ENCODE assay signal across 8 cellular contexts in genomic region chr19:40444181-40445005, GRCh38. TPM values are rescaled to one million over a fixed set of nuclear protein-coding genes. Genes with fewer than 3 reads are reported as not detected.
DNase-seq lines count a peak whose midpoint lies in the region; TF ChIP-seq lines count a peak whose summit lies in the region.

SERTAD3 (minus strand) TSS chr19:40444335; CDS start chr19:40442080, 2,255 bp downstream.

- DNase-seq in ELR (ENCODE audit: low read depth) (peak; percentile 96), H4 (ENCODE audit: low spot score) (peak; percentile 88), LoVo (ENCODE audit: low spot score) (peak; percentile 96), RWPE1 (ENCODE audit: low spot score) (peak; percentile 98), fibroblast of peridontal ligament (ENCODE audit: extremely low read depth) (peak; percentile 89)
- peak; percentile 96 for DNase-seq in activated T-helper 2 cell treated with anti-CD3 and anti-CD28 coated beads, Interferon-gamma antibody, Interleukin-2, Interleukin-4, amounts not matched to agents 10 μg/mL and 5 μg/mL and 100 μg/mL, durations not matched to agents 14 hours and 24 hours and 36 hours (ENCODE audit: low spot score)

- peak within 1 kb of the TSS; percentile 99 for H3K4me3 Mint-ChIP-seq in activated T-helper 2 cell treated with anti-CD3 and anti-CD28 coated beads, Interferon-gamma antibody, Interleukin-2, Interleukin-4, amounts not matched to agents 10 μg/mL and 5 μg/mL and 100 μg/mL, durations not matched to agents 14 hours and 24 hours and 36 hours (ENCODE audit: low read depth)
- H3K4me3 Mint-ChIP-seq in nephron, result peak within 1 kb of the TSS; percentile 95 to 100 (median 99)
- peak within 1 kb of the TSS; percentile 98 for H3K4me3 Mint-ChIP-seq in stimulated activated naive CD8-positive, alpha-beta T cell treated with anti-CD3 and anti-CD28 coated beads, Interleukin-15, Interleukin-2, amounts not matched to agents 100 ng/mL and 50 ng/mL, for 24 hours

- peak; percentile 26 for TF ChIP-seq CTCF in RWPE1 (conservative IDR thresholded peaks at IDR 0.05; ENCODE audit: low read depth)
- peak in 2 of 3 experiments; percentile 31 to 46 for TF ChIP-seq CTCF in nephron (IDR thresholded peaks at IDR 0.05; ENCODE audit: unreplicated experiment in 3 of 3)

- intact Hi-C loops in activated T-helper 2 cell treated with anti-CD3 and anti-CD28 coated beads, Interferon-gamma antibody, Interleukin-2, Interleukin-4, amounts not matched to agents 10 μg/mL and 5 μg/mL and 100 μg/mL, durations not matched to agents 14 hours and 24 hours and 36 hours (cut with micrococcal nuclease), result loop anchor here (2.0 to 10.0 kb wide), 2 partner anchors 170 to 310 kb away; partner anchors contain the start of genes ACTMAP and SNRPA

- no peaks in the 10 kb centered on the region for H3K27me3 Mint-ChIP-seq in activated T-helper 2 cell treated with anti-CD3 and anti-CD28 coated beads, Interferon-gamma antibody, Interleukin-2, Interleukin-4, amounts not matched to agents 10 μg/mL and 5 μg/mL and 100 μg/mL, durations not matched to agents 14 hours and 24 hours and 36 hours (ENCODE audit: low read depth)
- H3K27me3 Mint-ChIP-seq in nephron (ENCODE audit: low read depth), result peaks cover 4% of the 10 kb centered on the region
- no peaks in the 10 kb centered on the region for H3K27me3 Mint-ChIP-seq in stimulated activated naive CD8-positive, alpha-beta T cell treated with anti-CD3 and anti-CD28 coated beads, Interleukin-15, Interleukin-2, amounts not matched to agents 100 ng/mL and 50 ng/mL, for 24 hours

- POLR2A ChIA-PET in RWPE1 (lab: Yijun Ruan, JAX; ENCODE audit: low non-redundant PET), result no interaction called here

- peak within 1 kb of the TSS; percentile 97 for H3K27ac Mint-ChIP-seq in activated T-helper 2 cell treated with anti-CD3 and anti-CD28 coated beads, Interferon-gamma antibody, Interleukin-2, Interleukin-4, amounts not matched to agents 10 μg/mL and 5 μg/mL and 100 μg/mL, durations not matched to agents 14 hours and 24 hours and 36 hours
- peak within 1 kb of the TSS; percentile 98 to 99 (median 99) for H3K27ac Mint-ChIP-seq in nephron
- peak within 1 kb of the TSS; percentile 95 for H3K27ac Mint-ChIP-seq in stimulated activated naive CD8-positive, alpha-beta T cell treated with anti-CD3 and anti-CD28 coated beads, Interleukin-15, Interleukin-2, amounts not matched to agents 100 ng/mL and 50 ng/mL, for 24 hours

- H3K4me1 Mint-ChIP-seq in activated T-helper 2 cell treated with anti-CD3 and anti-CD28 coated beads, Interferon-gamma antibody, Interleukin-2, Interleukin-4, amounts not matched to agents 10 μg/mL and 5 μg/mL and 100 μg/mL, durations not matched to agents 14 hours and 24 hours and 36 hours (ENCODE audit: low read depth), result peaks cover 14% of the 10 kb centered on the region
- H3K4me1 Mint-ChIP-seq in nephron, result peaks cover 34% of the 10 kb centered on the region
- peaks cover 16% of the 10 kb centered on the region for H3K4me1 Mint-ChIP-seq in stimulated activated naive CD8-positive, alpha-beta T cell treated with anti-CD3 and anti-CD28 coated beads, Interleukin-15, Interleukin-2, amounts not matched to agents 100 ng/mL and 50 ng/mL, for 24 hours (ENCODE audit: low read depth)

- CTCF ChIA-PET in RWPE1 (lab: Yijun Ruan, JAX), result interaction anchor here (0.6 to 2.0 kb wide), 4 partner anchors 24 to 934 kb away, joined by 3 to 13 read pairs (median 4); no protein-coding TSS in a partner anchor

- peaks cover 5% of the 10 kb centered on the region for H3K36me3 Mint-ChIP-seq in activated T-helper 2 cell treated with anti-CD3 and anti-CD28 coated beads, Interferon-gamma antibody, Interleukin-2, Interleukin-4, amounts not matched to agents 10 μg/mL and 5 μg/mL and 100 μg/mL, durations not matched to agents 14 hours and 24 hours and 36 hours (ENCODE audit: low read depth)
- peaks cover 25% of the 10 kb centered on the region for H3K36me3 Mint-ChIP-seq in nephron (ENCODE audit: low read depth)
- H3K36me3 Mint-ChIP-seq in stimulated activated naive CD8-positive, alpha-beta T cell treated with anti-CD3 and anti-CD28 coated beads, Interleukin-15, Interleukin-2, amounts not matched to agents 100 ng/mL and 50 ng/mL, for 24 hours (ENCODE audit: low read depth), result peaks cover 6% of the 10 kb centered on the region

- no peaks in the 10 kb centered on the region for H3K9me3 Mint-ChIP-seq in activated T-helper 2 cell treated with anti-CD3 and anti-CD28 coated beads, Interferon-gamma antibody, Interleukin-2, Interleukin-4, amounts not matched to agents 10 μg/mL and 5 μg/mL and 100 μg/mL, durations not matched to agents 14 hours and 24 hours and 36 hours
- H3K9me3 Mint-ChIP-seq in nephron, result no peaks in the 10 kb centered on the region
- no peaks in the 10 kb centered on the region for H3K9me3 Mint-ChIP-seq in stimulated activated naive CD8-positive, alpha-beta T cell treated with anti-CD3 and anti-CD28 coated beads, Interleukin-15, Interleukin-2, amounts not matched to agents 100 ng/mL and 50 ng/mL, for 24 hours

- peak within 1 kb of the TSS; percentile 96 for H3K27ac ChIP-seq in RWPE1

RNA-seq across cellular contexts. Expression of gene SERTAD3, which starts in this region (rescaled TPM):
- 21.3 and 21.4 TPM in 2 replicates for total RNA-seq in H4 (2014; rRNA removed; shearing (Covaris generic))
- 12.5 and 13.1 TPM in 2 replicates for total RNA-seq in activated T-helper 2 cell treated with anti-CD3 and anti-CD28 coated beads, Interferon-gamma antibody, Interleukin-2, Interleukin-4, amounts not matched to agents 10 μg/mL and 5 μg/mL and 100 μg/mL, durations not matched to agents 14 hours and 24 hours and 36 hours

Comparison
In these comparisons a context has a peak if more than half of its experiments do, and no peak if none do; other contexts are left out.
1. Peak in every context shown above with its lines: DNase-seq and H3K27ac ChIP-seq.